ENCODE assay signal across 20 cellular contexts in the genomic region with DNA sequence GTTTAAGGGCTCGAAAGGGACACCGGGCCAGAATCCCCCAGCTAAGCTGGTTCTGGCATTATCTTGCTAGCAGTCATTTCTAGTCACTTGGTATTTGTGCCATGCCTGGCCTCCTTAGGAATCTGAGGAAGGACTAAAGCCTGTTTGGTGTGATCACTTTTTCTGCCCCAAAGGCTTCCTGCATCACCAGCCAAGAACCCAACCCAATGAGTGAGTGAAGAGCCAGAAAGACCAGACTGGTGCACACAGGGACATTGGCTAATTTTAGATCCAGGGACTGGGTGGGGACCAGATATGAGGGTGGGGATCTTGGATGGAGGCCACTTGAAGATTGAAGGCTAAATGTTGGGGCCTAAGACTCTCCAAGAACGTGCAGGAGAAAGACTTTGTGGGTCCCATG.
DNase-seq lines count a peak whose midpoint lies in the region; ATAC-seq, FAIRE-seq and TF ChIP-seq lines count a peak whose summit lies in the region.
"Had no signal": no experiment of that assay in that cellular context is flagged by ENCODE, and none has a peak within 500 bp of the region (broad histone marks: within the 10 kb centered on the region; RNA-seq: fewer than 3 reads in every experiment).

No MANE protein-coding gene starts in this region.

- H2BK15ac ChIP-seq in IMR-90 (ENCODE audit: low read depth, low read length) = no peak overlapping the region; the same call in 2 of the 3 replicates

- no peak overlapping the region for H3K23ac ChIP-seq in IMR-90 (ENCODE audit: low read depth, low read length)

- TF ChIP-seq CTCF in IMR-90 (conservative IDR thresholded peaks at IDR 0.05; ENCODE audit: low read depth, low read length) = no peak
- TF ChIP-seq CTCF in bronchial epithelial cell (IDR thresholded peaks at IDR 0.05; ENCODE audit: insufficient read depth, low read length, severe bottlenecking) = no peak
- TF ChIP-seq CTCF in heart right ventricle (IDR thresholded peaks at IDR 0.05) = no peak
- TF ChIP-seq CTCF in sigmoid colon (IDR thresholded peaks at IDR 0.05) = no peak
- no peak for TF ChIP-seq CTCF in pancreas (IDR thresholded peaks at IDR 0.05)

- 100% methylated on average over 2 of the region's 3 CpGs; no CpG with 5 or more reads in 1 of the 2 experiments for WGBS in IMR-90 (ENCODE audit: extremely low coverage in 2 of 2, insufficient read length in 1 of 2), 2 experiments
- WGBS in heart right ventricle, 2 donors = 43 to 58% methylated on average over 3 of the region's 3 CpGs
- WGBS in sigmoid colon, 2 donors = 59 to 93% methylated on average over 3 of the region's 3 CpGs
- 68 to 88% (median 69%) methylated on average over 3 of the region's 3 CpGs for WGBS in small intestine, 3 donors
- WGBS in pancreas, 2 donors = 66 to 95% methylated on average over 3 of the region's 3 CpGs

- DNase-seq in IMR-90 (no peak), bronchial epithelial cell (ENCODE audit: low read depth) (peak; percentile 26), heart right ventricle (no peak), sigmoid colon (no peak), small intestine (no peak), pancreas (no peak), caudate nucleus (lab: John Stamatoyannopoulos, UW) (no peak)
- DNase-seq: BE2C; CD4-positive, CD25-positive, alpha-beta regulatory T cell; COR-L47; DMS79; HCEC 1CT; NCI-H1105 treated with DMSO at 0.1 percent for 48 hours; NCI-H2029 treated with DMSO at 0.1 percent for 48 hours; NCI-H226; NCI-H524; NCI-H774; NK-92 treated with Interleukin-12 subunit alpha and Interleukin-12 subunit beta, amount 100 ng/mL, for 24 hours; Peyer's patch had no signal

- no peaks in the 10 kb centered on the region for H3K27me3 ChIP-seq in IMR-90 (ENCODE audit: control insufficient read depth, insufficient read depth, low read length)
- H3K27me3 ChIP-seq in bronchial epithelial cell (ENCODE audit: control insufficient read depth, insufficient read depth, low read length) = no peaks in the 10 kb centered on the region
- H3K27me3 ChIP-seq in heart right ventricle = peaks cover 0 to 6% (median 0%) of the 10 kb centered on the region in 7 donors
- H3K27me3 ChIP-seq in sigmoid colon = no peaks in the 10 kb centered on the region
- no peaks in the 10 kb centered on the region for H3K27me3 ChIP-seq in small intestine (ENCODE audit: control insufficient read depth in 2 of 2, insufficient read depth in 2 of 2, low read length in 2 of 2)
- no peaks in the 10 kb centered on the region for H3K27me3 ChIP-seq in pancreas
- H3K27me3 ChIP-seq: BE2C, Peyer's patch, SJSA1 had no signal

- no peak for ATAC-seq in IMR-90 (ENCODE audit: low read depth)
- ATAC-seq in heart right ventricle = peak; percentile 39 to 72 (median 61)
- ATAC-seq in pancreas = no peak

- H3K4me1 ChIP-seq in IMR-90 (ENCODE audit: control insufficient read depth, insufficient read depth, low read length) (peaks cover 8% of the 10 kb centered on the region; the same call in 1 of the 2 replicates), heart right ventricle (peaks cover 0 to 53% (median 11%) of the 10 kb centered on the region in 9 donors), sigmoid colon (peaks cover 0 to 35% (median 23%) of the 10 kb centered on the region in 4 donors), small intestine (ENCODE audit: control insufficient read depth in 2 of 2, insufficient read depth in 1 of 2, low read depth in 1 of 2, low read length in 1 of 2) (no peaks in the 10 kb centered on the region), pancreas (no peaks in the 10 kb centered on the region)
- H3K4me1 ChIP-seq: BE2C, Peyer's patch had no signal

- no peak for TF ChIP-seq RAD21 in IMR-90 (IDR thresholded peaks at IDR 0.05; ENCODE audit: low read length)

- CTCF ChIA-PET in IMR-90 (lab: Yijun Ruan, JAX) = no interaction called here

- H2AK5ac ChIP-seq in IMR-90 (ENCODE audit: low read depth, low read length) = peak overlapping the region; percentile 40; the same call in 1 of the 2 replicates

- no peak overlapping the region for H3K9ac ChIP-seq in IMR-90 (ENCODE audit: low read depth, low read length)

- no peak overlapping the region for H2BK20ac ChIP-seq in IMR-90 (ENCODE audit: low read depth, low read length)

- in situ Hi-C loops in IMR-90 (cut with MboI; ENCODE audit: low sequenced_read_pairs) = no loop called here

- no peak overlapping the region for H3K4me2 ChIP-seq in IMR-90 (ENCODE audit: low read depth, low read length)

- no peaks in the 10 kb centered on the region for H3K79me1 ChIP-seq in IMR-90 (ENCODE audit: low read depth in 1 of 2, low read length in 2 of 2)

- H3K27ac ChIP-seq in IMR-90 (ENCODE audit: insufficient read depth, low read length) (no peak overlapping the region), heart right ventricle (no peak overlapping the region), sigmoid colon (peak overlapping the region in 3 of 4 donors; percentile 73 to 84 (median 76)), small intestine (ENCODE audit: low read depth in 1 of 2, low read length in 1 of 2) (no peak overlapping the region), pancreas (no peak overlapping the region), caudate nucleus (ENCODE audit: low read depth, low read length) (no peak overlapping the region)
- H3K27ac ChIP-seq: Peyer's patch, SJSA1 had no signal

- FAIRE-seq in bronchial epithelial cell (lab: Jason Lieb, UNC) (no peak), small intestine (lab: Jason Lieb, UNC) (no peak), pancreas (lab: Jason Lieb, UNC) (no peak)

- H3K9me3 ChIP-seq in IMR-90 (ENCODE audit: control insufficient read depth, insufficient read depth, low read length) (peaks cover 10% of the 10 kb centered on the region), heart right ventricle (peaks cover 0 to 14% (median 3%) of the 10 kb centered on the region in 11 donors), sigmoid colon (peaks cover 0 to 5% (median 0%) of the 10 kb centered on the region in 4 donors), small intestine (ENCODE audit: control insufficient read depth, low read depth) (no peaks in the 10 kb centered on the region), pancreas (no peaks in the 10 kb centered on the region)
- H3K9me3 ChIP-seq: BE2C, Peyer's patch had no signal

- dilution Hi-C loops in IMR-90 (cut with HindIII; ENCODE audit: low sequenced_read_pairs, unreplicated experiment) = no loop called here

- H3K14ac ChIP-seq in IMR-90 (replicated peaks; ENCODE audit: low read depth, low read length) = peak overlapping the region; percentile 40; the same call in 1 of the 2 replicates

- TF ChIP-seq EP300 in sigmoid colon (IDR thresholded peaks at IDR 0.05) = no peak

- H4K8ac ChIP-seq in IMR-90 (ENCODE audit: low read depth in 2 of 2, low read length in 2 of 2) = peak overlapping the region in 1 of 2 experiments; percentile 60; a peak in 2 of 4 replicates

- H4K5ac ChIP-seq in IMR-90 (ENCODE audit: low read depth, low read length) = peak overlapping the region; percentile 12

- no peak overlapping the region for H3K56ac ChIP-seq in IMR-90 (ENCODE audit: extremely low read depth, insufficient read depth, low read length)

- H2BK5ac ChIP-seq in IMR-90 (ENCODE audit: low read depth, low read length, poor library complexity, severe bottlenecking) = no peak overlapping the region

- no peak overlapping the region for H3K4ac ChIP-seq in IMR-90 (ENCODE audit: low read depth, low read length)

- peak overlapping the region; percentile 26 for H2AFZ ChIP-seq in IMR-90 (replicated peaks; ENCODE audit: low read length, poor library complexity)

- intact Hi-C loops in IMR-90 (cut with micrococcal nuclease) (no loop called here), heart right ventricle (cut with DNase I) (no loop called here), sigmoid colon (cut with DNase I) (no loop called here), pancreas (cut with DNase I) (no loop called here)

- BruUV-seq in IMR-90 (replicated peaks; lab: Mats Ljungman, UMichigan) = no TSS peak

- no peaks in the 10 kb centered on the region for H4K20me1 ChIP-seq in IMR-90 (ENCODE audit: insufficient read depth, low read length)

- peak overlapping the region; percentile 37; the same call in 1 of the 2 replicates for H2BK120ac ChIP-seq in IMR-90 (ENCODE audit: low read depth, low read length)

- H3K36me3 ChIP-seq in IMR-90 (ENCODE audit: control insufficient read depth, insufficient read depth, low read length) (no peaks in the 10 kb centered on the region; the same call in 1 of the 2 replicates), bronchial epithelial cell (ENCODE audit: control insufficient read depth, insufficient read depth, low read length) (no peaks in the 10 kb centered on the region), heart right ventricle (no peaks in the 10 kb centered on the region), sigmoid colon (no peaks in the 10 kb centered on the region), small intestine (ENCODE audit: control insufficient read depth in 2 of 2, insufficient read depth in 2 of 2, low read length in 2 of 2) (no peaks in the 10 kb centered on the region), pancreas (no peaks in the 10 kb centered on the region)
- H3K36me3 ChIP-seq: BE2C, Peyer's patch had no signal

- POLR2A ChIA-PET in IMR-90 (lab: Charles Lee; ENCODE audit: unreplicated experiment) = no interaction called here

- peak overlapping the region; percentile 54; the same call in 1 of the 2 replicates for H3K18ac ChIP-seq in IMR-90 (ENCODE audit: low read depth, low read length)

- 0 out of 2 replicates have a peak, but pooled peaks cover 3% of the 10 kb centered on the region for H3K9me1 ChIP-seq in IMR-90 (ENCODE audit: insufficient read depth, low read length)

- no peak overlapping the region for H2AK9ac ChIP-seq in IMR-90 (replicated peaks; ENCODE audit: low read depth, low read length, poor library complexity)

- TF ChIP-seq POLR2A in IMR-90 (IDR thresholded peaks at IDR 0.05; ENCODE audit: low read depth, low read length) (no peak), sigmoid colon (IDR thresholded peaks at IDR 0.05) (no peak)

- peak overlapping the region; percentile 62 for H4K91ac ChIP-seq in IMR-90 (ENCODE audit: insufficient read depth, low read depth, low read length)

- H3K4me3 ChIP-seq in IMR-90 (ENCODE audit: insufficient read depth, low read depth, low read length) (no peak overlapping the region), bronchial epithelial cell (ENCODE audit: low read depth, low read length) (no peak overlapping the region), heart right ventricle (no peak overlapping the region), sigmoid colon (no peak overlapping the region), small intestine (ENCODE audit: low read depth in 1 of 2, low read length in 2 of 2) (no peak overlapping the region), pancreas (no peak overlapping the region)
- H3K4me3 ChIP-seq: Peyer's patch, SJSA1 had no signal

TF ChIP-seq in IMR-90, 13 proteins besides CTCF, POLR2A, EP300 and RAD21 (continues in another document):
- no peak for TF ChIP-seq SMC3 (IDR thresholded peaks at IDR 0.05; ENCODE audit: low read depth, low read length)
- TF ChIP-seq BHLHE40 (IDR thresholded peaks at IDR 0.05; ENCODE audit: low read depth, low read length) = no peak
- TF ChIP-seq CEBPB (IDR thresholded peaks at IDR 0.05; ENCODE audit: low read depth, low read length) = no peak
- no peak for TF ChIP-seq CHD1 (IDR thresholded peaks at IDR 0.05; ENCODE audit: low read depth, low read length)
- TF ChIP-seq NFE2L2 (IDR thresholded peaks at IDR 0.05; ENCODE audit: low read depth, low read length) = no peak
- no peak for TF ChIP-seq MXI1 (IDR thresholded peaks at IDR 0.05; ENCODE audit: borderline replicate concordance, low read depth, low read length)

Comparison
In these comparisons a context has a peak if more than half of its experiments do, and no peak if none do; other contexts are left out.
1. ATAC-seq: peak in heart right ventricle (8 of 8); none in IMR-90 (single experiment) and pancreas (0 of 4).
2. H3K27ac ChIP-seq: peak in sigmoid colon (3 of 4); none in IMR-90 (single experiment), heart right ventricle (0 of 10), small intestine (0 of 2), pancreas (0 of 4) and caudate nucleus (single experiment).